ENCODE assay signal across 26 cellular contexts in the genomic region with DNA sequence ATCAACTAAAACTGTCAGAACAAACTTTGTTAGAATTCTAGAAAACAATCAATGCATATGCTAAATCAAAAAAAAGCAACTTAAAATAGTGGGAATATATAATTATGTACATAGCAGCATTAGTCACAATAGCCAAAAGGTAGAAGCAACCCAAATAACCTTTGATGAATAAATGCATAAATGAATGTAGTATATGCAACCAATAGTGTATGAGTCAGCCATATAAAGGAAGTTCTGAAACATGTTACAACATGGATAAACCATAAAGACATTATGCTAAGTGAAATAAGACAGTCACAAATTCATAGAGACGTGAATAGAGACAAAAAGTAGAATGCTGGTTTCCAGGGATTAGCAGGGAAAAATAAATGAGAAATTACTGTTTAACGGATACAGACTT.
"Had no signal": no experiment of that assay in that cellular context is flagged by ENCODE, and none has a peak within 500 bp of the region (broad histone marks: within the 10 kb centered on the region; RNA-seq: fewer than 3 reads in every experiment).

No MANE protein-coding gene starts in this region.

- H3K4me3 Mint-ChIP-seq: activated CD4-positive, alpha-beta memory T cell treated with anti-CD3 and anti-CD28 coated beads, Interleukin-2, amount 10 ng/mL, durations not matched to agents 7 days and 5 days; activated CD4-positive, alpha-beta T cell treated with anti-CD3 and anti-CD28 coated beads for 36 hours; activated naive CD4-positive, alpha-beta T cell treated with anti-CD3 and anti-CD28 coated beads for 36 hours; activated naive CD8-positive, alpha-beta T cell; activated T-helper 17 cell treated with anti-CD3 and anti-CD28 coated beads, Interleukin-2, amount 50 U/mL, for 72 hours; brain; IgD-negative memory B cell had no signal

- ATAC-seq: activated CD4-positive, alpha-beta T cell treated with anti-CD3 and anti-CD28 coated beads for 36 hours; activated T-helper 17 cell treated with anti-CD3 and anti-CD28 coated beads, Interleukin-2, amount 50 U/mL, for 72 hours had no signal

- H3K9me3 ChIP-seq: MG63 had no signal

- H3K9ac ChIP-seq: KMS-11 had no signal

- H3K4me1 Mint-ChIP-seq: activated CD4-positive, alpha-beta memory T cell treated with anti-CD3 and anti-CD28 coated beads, Interleukin-2, amount 10 ng/mL, durations not matched to agents 7 days and 5 days; activated CD4-positive, alpha-beta T cell treated with anti-CD3 and anti-CD28 coated beads for 36 hours; activated T-helper 17 cell treated with anti-CD3 and anti-CD28 coated beads, Interleukin-2, amount 50 U/mL, for 72 hours; brain; IgD-negative memory B cell had no signal

- H3K36me3 Mint-ChIP-seq: activated naive CD8-positive, alpha-beta T cell; IgD-negative memory B cell had no signal

- FAIRE-seq: astrocyte had no signal

- H3K27ac Mint-ChIP-seq: activated CD4-positive, alpha-beta memory T cell treated with anti-CD3 and anti-CD28 coated beads, Interleukin-2, amount 10 ng/mL, durations not matched to agents 7 days and 5 days; activated CD4-positive, alpha-beta T cell treated with anti-CD3 and anti-CD28 coated beads for 36 hours; activated naive CD4-positive, alpha-beta T cell treated with anti-CD3 and anti-CD28 coated beads for 36 hours; activated naive CD8-positive, alpha-beta T cell; activated T-helper 17 cell treated with anti-CD3 and anti-CD28 coated beads, Interleukin-2, amount 50 U/mL, for 72 hours; brain; IgD-negative memory B cell had no signal

- H3K27me3 ChIP-seq: MG63, Peyer's patch had no signal

- H3K36me3 ChIP-seq: MG63, Peyer's patch had no signal

- DNase-seq: activated CD4-positive, alpha-beta memory T cell treated with anti-CD3 and anti-CD28 coated beads, Interleukin-2, amount 10 ng/mL, durations not matched to agents 7 days and 5 days; activated CD4-positive, alpha-beta T cell treated with anti-CD3 and anti-CD28 coated beads for 36 hours; activated CD4-positive, alpha-beta T cell treated with anti-CD3 and anti-CD28 coated beads, Interleukin-2, amount 50 U/mL, for 1 hour; activated gamma-delta T cell; activated naive CD4-positive, alpha-beta T cell treated with anti-CD3 and anti-CD28 coated beads for 36 hours; activated T-cell treated with anti-CD3 and anti-CD28 coated beads for 4 hours; activated T-cell treated with anti-CD3 and anti-CD28 coated beads, Interleukin-2, amount 50 U/mL, for 48 hours; amygdala; cerebellar nuclear complex; MG63; NCI-H1048; NCI-H146; NCI-H187 treated with DMSO at 0.1 percent for 48 hours; NCI-H2081 treated with DMSO at 0.1 percent for 48 hours; NCI-H446; NCI-H524; Peyer's patch; SHP77 treated with DMSO at 0.1 percent for 48 hours; T-helper 2 cell; T1000 had no signal

- H3K27me3 Mint-ChIP-seq: activated CD4-positive, alpha-beta memory T cell treated with anti-CD3 and anti-CD28 coated beads, Interleukin-2, amount 10 ng/mL, durations not matched to agents 7 days and 5 days; activated CD4-positive, alpha-beta T cell treated with anti-CD3 and anti-CD28 coated beads for 36 hours; activated naive CD8-positive, alpha-beta T cell; activated T-helper 17 cell treated with anti-CD3 and anti-CD28 coated beads, Interleukin-2, amount 50 U/mL, for 72 hours; IgD-negative memory B cell had no signal

- H3K4me2 ChIP-seq: KMS-11 had no signal

- H3K4me3 ChIP-seq: MG63, Peyer's patch had no signal

- H3K4me1 ChIP-seq: Peyer's patch had no signal

- H3K27ac ChIP-seq: KMS-11, Peyer's patch had no signal
